In the genomic region with DNA sequence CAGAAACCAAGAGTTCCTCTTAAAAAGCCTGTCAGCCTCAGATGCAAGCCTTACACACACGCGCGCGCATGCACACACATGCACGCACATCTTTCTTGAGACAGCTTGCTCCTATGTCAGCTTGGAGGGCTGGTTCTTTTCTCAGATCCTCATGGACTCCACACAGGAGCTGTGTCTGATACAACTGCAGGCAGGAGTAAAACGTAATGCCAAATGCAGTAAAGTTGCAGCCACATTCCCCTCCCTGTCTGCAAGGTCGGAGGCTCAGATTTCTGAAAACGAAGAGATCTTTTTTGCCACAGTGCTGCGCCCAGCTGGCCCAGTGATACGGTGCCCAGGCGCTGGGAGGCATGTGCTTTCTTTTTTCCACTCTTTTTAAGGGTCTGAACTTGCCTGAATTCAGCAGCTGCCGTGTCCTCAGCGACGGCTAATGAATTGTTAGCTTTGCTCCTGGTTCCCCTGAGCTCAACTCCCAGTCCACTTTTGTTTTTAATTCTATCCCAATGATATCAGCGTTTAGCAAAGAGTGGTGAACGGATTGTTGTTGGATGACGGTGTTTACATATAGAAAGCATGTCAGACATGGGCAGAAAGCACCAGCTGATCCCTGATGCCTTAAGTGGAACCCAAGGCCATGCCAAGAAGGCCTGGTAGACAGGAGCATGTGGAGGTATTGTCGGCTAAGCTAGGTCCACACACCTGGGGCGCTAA, we compare ENCODE assay signal across 12 cellular contexts.
DNase-seq lines count a peak whose midpoint lies in the region; FAIRE-seq and TF ChIP-seq lines count a peak whose summit lies in the region.
"Had no signal": no experiment of that assay in that cellular context is flagged by ENCODE, and none has a peak within 500 bp of the region (broad histone marks: within the 10 kb centered on the region; RNA-seq: fewer than 3 reads in every experiment).

No MANE protein-coding gene starts in this region.

- peaks cover 0 to 11% of the 10 kb centered on the region in 2 donors for H3K4me1 ChIP-seq in ascending aorta
- peaks cover 16% of the 10 kb centered on the region for H3K4me1 ChIP-seq in mesenchymal stem cell (ENCODE audit: control insufficient read depth, insufficient read depth, low read depth, low read length)
- peaks cover 4% of the 10 kb centered on the region for H3K4me1 ChIP-seq in endodermal cell (ENCODE audit: control insufficient read depth, insufficient read depth, low read length)

- H3K4me3 ChIP-seq in ascending aorta (peak overlapping the region; percentile 36 to 62), mesenchymal stem cell (ENCODE audit: insufficient read depth in 1 of 2, low read depth in 1 of 2, low read length in 2 of 2) (peak overlapping the region in 1 of 2 experiments; percentile 70), endodermal cell (ENCODE audit: low read length) (no peak overlapping the region)
- H3K4me3 ChIP-seq: BLaER1 had no signal

- intact Hi-C loops in ascending aorta (cut with DNase I): loop anchor here (5.0 kb wide), 1 partner anchor 63 kb away; no protein-coding TSS in a partner anchor
- intact Hi-C loops in Calu3 (cut with micrococcal nuclease; ENCODE audit: unreplicated experiment): no loop called here

- CTCF ChIA-PET in Calu3 (lab: Charles Lee): no interaction called here

- no peak overlapping the region for H4K8ac ChIP-seq in mesenchymal stem cell (ENCODE audit: low read length)

- peaks cover 0 to 2% of the 10 kb centered on the region in 2 donors for H3K36me3 ChIP-seq in ascending aorta
- H3K36me3 ChIP-seq in mesenchymal stem cell (ENCODE audit: control insufficient read depth in 1 of 2, insufficient read depth in 2 of 2, low read depth in 1 of 2, low read length in 2 of 2): peaks cover 0 to 4% of the 10 kb centered on the region in 2 experiments
- no peaks in the 10 kb centered on the region for H3K36me3 ChIP-seq in endodermal cell (ENCODE audit: control insufficient read depth, insufficient read depth, low read length)

- H3K9me3 ChIP-seq in ascending aorta (no peaks in the 10 kb centered on the region), mesenchymal stem cell (ENCODE audit: control insufficient read depth, low read length) (no peaks in the 10 kb centered on the region), endodermal cell (ENCODE audit: control insufficient read depth, low read length) (no peaks in the 10 kb centered on the region)
- H3K9me3 ChIP-seq: BLaER1 had no signal

- H3K4me3 Mint-ChIP-seq in type B pancreatic cell (no peak overlapping the region), endodermal cell (no peak overlapping the region), Calu3 (ENCODE audit: low read depth, unreplicated experiment) (no peak overlapping the region)

- no peak for FAIRE-seq in GM12892 (lab: Jason Lieb, UNC)

- 88% methylated on average over 19 of the region's 19 CpGs for WGBS in mesenchymal stem cell
- WGBS in endodermal cell (ENCODE audit: insufficient coverage in 1 of 2, insufficient read length in 1 of 2), 2 experiments: 87 to 93% methylated on average over 18 to 19 of the region's 19 CpGs

- H3K27me3 Mint-ChIP-seq in type B pancreatic cell (no peaks in the 10 kb centered on the region), endodermal cell (ENCODE audit: insufficient read depth) (no peaks in the 10 kb centered on the region), Calu3 (ENCODE audit: unreplicated experiment) (peaks cover 13% of the 10 kb centered on the region)

- H2BK5ac ChIP-seq in mesenchymal stem cell (ENCODE audit: low read depth, low read length, poor library complexity, severe bottlenecking): no peak overlapping the region

- H3K27ac ChIP-seq in ascending aorta (peak overlapping the region; percentile 35 to 70), mesenchymal stem cell (ENCODE audit: low read length, poor library complexity, severe bottlenecking) (peak overlapping the region; percentile 33), endodermal cell (ENCODE audit: low read depth, low read length) (no peak overlapping the region)
- H3K27ac ChIP-seq: BLaER1 had no signal

- H3K4me2 ChIP-seq in mesenchymal stem cell (ENCODE audit: low read length, poor library complexity, severe bottlenecking): peak overlapping the region; percentile 15
- H3K4me2 ChIP-seq: BLaER1 had no signal

- H2BK15ac ChIP-seq in mesenchymal stem cell (ENCODE audit: low read depth, poor library complexity, severe bottlenecking): peak overlapping the region; percentile 33

- no peak overlapping the region for H3K14ac ChIP-seq in mesenchymal stem cell (ENCODE audit: low read length in 2 of 2)

- H3K27me3 ChIP-seq in ascending aorta (no peaks in the 10 kb centered on the region), mesenchymal stem cell (ENCODE audit: control insufficient read depth in 1 of 2, insufficient read depth in 1 of 2, low read length in 2 of 2) (no peaks in the 10 kb centered on the region), endodermal cell (ENCODE audit: control insufficient read depth, insufficient read depth, low read length, poor library complexity, severe bottlenecking) (no peaks in the 10 kb centered on the region)
- H3K27me3 ChIP-seq: BLaER1 had no signal

- TF ChIP-seq CTCF in ascending aorta (IDR thresholded peaks at IDR 0.05) (no peak), type B pancreatic cell (conservative IDR thresholded peaks at IDR 0.05) (no peak), endodermal cell (conservative IDR thresholded peaks at IDR 0.05) (no peak), Calu3 (IDR thresholded peaks at IDR 0.05; ENCODE audit: unreplicated experiment) (no peak)

- H3K4me1 Mint-ChIP-seq in type B pancreatic cell (ENCODE audit: unreplicated experiment) (peaks cover 30% of the 10 kb centered on the region), endodermal cell (peaks cover 13% of the 10 kb centered on the region), Calu3 (ENCODE audit: low read depth, unreplicated experiment) (no peaks in the 10 kb centered on the region)

- no peaks in the 10 kb centered on the region for H3K9me3 Mint-ChIP-seq in type B pancreatic cell
- H3K9me3 Mint-ChIP-seq in endodermal cell: no peaks in the 10 kb centered on the region
- H3K9me3 Mint-ChIP-seq in Calu3 (ENCODE audit: low read depth, unreplicated experiment): no peaks in the 10 kb centered on the region

- H3K36me3 Mint-ChIP-seq in type B pancreatic cell (peaks cover 4% of the 10 kb centered on the region), endodermal cell (ENCODE audit: low read depth) (peaks cover 3% of the 10 kb centered on the region), Calu3 (ENCODE audit: insufficient read depth, unreplicated experiment) (no peaks in the 10 kb centered on the region)

- no peak overlapping the region for H2BK12ac ChIP-seq in mesenchymal stem cell (ENCODE audit: low read length in 2 of 2)

- no peak overlapping the region for H3K23ac ChIP-seq in mesenchymal stem cell (ENCODE audit: low read length in 2 of 2)

- no peak overlapping the region for H2BK120ac ChIP-seq in mesenchymal stem cell (ENCODE audit: low read depth, low read length)

- H3K4ac ChIP-seq in mesenchymal stem cell (ENCODE audit: low read depth in 1 of 2, low read length in 2 of 2): no peak overlapping the region

- H2AK5ac ChIP-seq in mesenchymal stem cell (ENCODE audit: low read length, severe bottlenecking): no peak overlapping the region

- no peak overlapping the region for H4K91ac ChIP-seq in mesenchymal stem cell (ENCODE audit: low read length)

- H3K79me1 ChIP-seq in mesenchymal stem cell (replicated peaks; ENCODE audit: low read length, poor library complexity, severe bottlenecking): peaks cover 24% of the 10 kb centered on the region

- peak; percentile 44 for DNase-seq in NOMO-1 treated with DMSO at 0.1 percent for 48 hours (lab: John Stamatoyannopoulos, UW; ENCODE audit: unreplicated experiment)
- no peak for DNase-seq in NOMO-1 treated with dmso at 0.1 percent for 144 hours (lab: John Stamatoyannopoulos, UW; ENCODE audit: unreplicated experiment)
- no peak for DNase-seq in ascending aorta (ENCODE audit: low spot score in 2 of 2)
- DNase-seq in mesenchymal stem cell: no peak
- DNase-seq in type B pancreatic cell (ENCODE audit: extremely low spot score, unreplicated experiment): no peak
- no peak for DNase-seq in endodermal cell
- no peak for DNase-seq in Calu3
- DNase-seq in GM12892 (ENCODE audit: insufficient read length): no peak
- DNase-seq: activated CD4-positive, alpha-beta T cell treated with anti-CD3 and anti-CD28 coated beads, Interleukin-2, amount 50 U/mL, for 48 hours; stimulated activated CD4-positive, alpha-beta T cell treated with anti-CD3 and anti-CD28 coated beads, Interleukin-4, amount 100 ng/mL, for 1 hour; trophoblast cell had no signal

- peak overlapping the region; percentile 6 for H3K27ac Mint-ChIP-seq in type B pancreatic cell
- H3K27ac Mint-ChIP-seq in endodermal cell: no peak overlapping the region
- H3K27ac Mint-ChIP-seq in Calu3 (ENCODE audit: unreplicated experiment): no peak overlapping the region

- TF ChIP-seq POLR2A in GM12892 (IDR thresholded peaks at IDR 0.05; ENCODE audit: low read depth, low read length): no peak

- BruUV-seq in Calu3 (replicated peaks; lab: Mats Ljungman, UMichigan): no TSS peak

- H3K9ac ChIP-seq in mesenchymal stem cell (ENCODE audit: low read length): peak overlapping the region; percentile 72
- no peak overlapping the region for H3K9ac ChIP-seq in endodermal cell (ENCODE audit: extremely low read depth, low read length, poor library complexity, severe bottlenecking)
- H3K9ac ChIP-seq: BLaER1 had no signal

- no peak overlapping the region for H3K18ac ChIP-seq in mesenchymal stem cell (ENCODE audit: low read depth in 1 of 2, low read length in 2 of 2)

- H2AFZ ChIP-seq in mesenchymal stem cell (ENCODE audit: low read depth, low read length): no peak overlapping the region
